In the genomic region with DNA sequence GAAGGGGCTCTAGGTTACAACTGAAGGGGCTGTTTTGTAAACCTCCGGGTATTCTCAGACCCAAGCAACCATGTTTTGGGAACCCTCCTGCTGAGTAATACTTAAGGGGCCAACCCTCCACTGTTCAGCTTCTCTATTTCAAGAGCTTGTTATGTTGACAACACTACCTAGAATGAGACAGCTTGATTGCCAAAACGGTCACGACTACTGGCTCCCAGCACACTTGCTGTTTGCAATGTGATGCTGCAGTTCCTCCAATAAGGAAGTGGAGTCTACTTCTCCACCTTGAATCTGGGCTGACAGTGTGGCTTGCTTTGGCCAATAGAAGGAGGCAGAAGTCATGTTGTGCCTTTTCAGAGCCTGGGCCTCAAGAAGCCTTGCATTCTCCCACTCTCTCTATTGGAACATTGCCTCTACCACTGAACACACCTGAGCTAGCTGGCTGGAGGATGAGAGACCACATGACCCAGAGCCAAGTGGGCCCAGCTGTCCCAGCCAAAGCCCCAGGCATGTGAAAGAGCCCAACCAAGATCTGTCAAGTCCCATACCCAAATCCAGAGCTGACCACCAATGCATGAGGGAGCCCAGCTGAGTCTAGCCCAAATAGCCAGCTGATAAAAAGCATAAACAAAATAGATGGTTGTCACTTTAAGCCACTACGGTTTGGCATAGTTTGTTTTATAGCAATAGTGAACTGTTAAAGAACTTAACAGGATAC, we compare ENCODE assay signal across 3 cellular contexts.
TF ChIP-seq lines count a peak whose summit lies in the region.

No MANE protein-coding gene starts in this region.

TF ChIP-seq in liver, 16 proteins besides CTCF, POLR2A, EP300 and RAD21:
- no peak for TF ChIP-seq FOXA2 (IDR thresholded peaks at IDR 0.05)
- TF ChIP-seq NR2F2 (IDR thresholded peaks at IDR 0.05): no peak
- TF ChIP-seq YY1 (IDR thresholded peaks at IDR 0.05): no peak
- TF ChIP-seq, protein P1, sequence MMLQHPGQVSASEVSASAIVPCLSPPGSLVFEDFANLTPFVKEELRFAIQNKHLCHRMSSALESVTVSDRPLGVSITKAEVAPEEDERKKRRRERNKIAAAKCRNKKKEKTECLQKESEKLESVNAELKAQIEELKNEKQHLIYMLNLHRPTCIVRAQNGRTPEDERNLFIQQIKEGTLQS (IDR thresholded peaks at IDR 0.05): no peak
- TF ChIP-seq JUND (IDR thresholded peaks at IDR 0.05): no peak
- TF ChIP-seq FOXA1 (IDR thresholded peaks at IDR 0.05): no peak
- TF ChIP-seq HNF4A (conservative IDR thresholded peaks at IDR 0.05): no peak
- no peak for TF ChIP-seq RXRA (IDR thresholded peaks at IDR 0.05)
- no peak for TF ChIP-seq HNF4G (IDR thresholded peaks at IDR 0.05)
- no peak for TF ChIP-seq SP1 (IDR thresholded peaks at IDR 0.05)
- no peak for TF ChIP-seq EGR1 (IDR thresholded peaks at IDR 0.05; ENCODE audit: low read depth in 2 of 2)
- TF ChIP-seq, protein P2, sequence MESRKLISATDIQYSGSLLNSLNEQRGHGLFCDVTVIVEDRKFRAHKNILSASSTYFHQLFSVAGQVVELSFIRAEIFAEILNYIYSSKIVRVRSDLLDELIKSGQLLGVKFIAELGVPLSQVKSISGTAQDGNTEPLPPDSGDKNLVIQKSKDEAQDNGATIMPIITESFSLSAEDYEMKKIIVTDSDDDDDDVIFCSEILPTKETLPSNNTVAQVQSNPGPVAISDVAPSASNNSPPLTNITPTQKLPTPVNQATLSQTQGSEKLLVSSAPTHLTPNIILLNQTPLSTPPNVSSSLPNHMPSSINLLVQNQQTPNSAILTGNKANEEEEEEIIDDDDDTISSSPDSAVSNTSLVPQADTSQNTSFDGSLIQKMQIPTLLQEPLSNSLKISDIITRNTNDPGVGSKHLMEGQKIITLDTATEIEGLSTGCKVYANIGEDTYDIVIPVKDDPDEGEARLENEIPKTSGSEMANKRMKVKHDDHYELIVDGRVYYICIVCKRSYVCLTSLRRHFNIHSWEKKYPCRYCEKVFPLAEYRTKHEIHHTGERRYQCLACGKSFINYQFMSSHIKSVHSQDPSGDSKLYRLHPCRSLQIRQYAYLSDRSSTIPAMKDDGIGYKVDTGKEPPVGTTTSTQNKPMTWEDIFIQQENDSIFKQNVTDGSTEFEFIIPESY (IDR thresholded peaks at IDR 0.05): no peak
- TF ChIP-seq TAF1 (conservative IDR thresholded peaks at IDR 0.05): no peak
- TF ChIP-seq, protein P3, sequence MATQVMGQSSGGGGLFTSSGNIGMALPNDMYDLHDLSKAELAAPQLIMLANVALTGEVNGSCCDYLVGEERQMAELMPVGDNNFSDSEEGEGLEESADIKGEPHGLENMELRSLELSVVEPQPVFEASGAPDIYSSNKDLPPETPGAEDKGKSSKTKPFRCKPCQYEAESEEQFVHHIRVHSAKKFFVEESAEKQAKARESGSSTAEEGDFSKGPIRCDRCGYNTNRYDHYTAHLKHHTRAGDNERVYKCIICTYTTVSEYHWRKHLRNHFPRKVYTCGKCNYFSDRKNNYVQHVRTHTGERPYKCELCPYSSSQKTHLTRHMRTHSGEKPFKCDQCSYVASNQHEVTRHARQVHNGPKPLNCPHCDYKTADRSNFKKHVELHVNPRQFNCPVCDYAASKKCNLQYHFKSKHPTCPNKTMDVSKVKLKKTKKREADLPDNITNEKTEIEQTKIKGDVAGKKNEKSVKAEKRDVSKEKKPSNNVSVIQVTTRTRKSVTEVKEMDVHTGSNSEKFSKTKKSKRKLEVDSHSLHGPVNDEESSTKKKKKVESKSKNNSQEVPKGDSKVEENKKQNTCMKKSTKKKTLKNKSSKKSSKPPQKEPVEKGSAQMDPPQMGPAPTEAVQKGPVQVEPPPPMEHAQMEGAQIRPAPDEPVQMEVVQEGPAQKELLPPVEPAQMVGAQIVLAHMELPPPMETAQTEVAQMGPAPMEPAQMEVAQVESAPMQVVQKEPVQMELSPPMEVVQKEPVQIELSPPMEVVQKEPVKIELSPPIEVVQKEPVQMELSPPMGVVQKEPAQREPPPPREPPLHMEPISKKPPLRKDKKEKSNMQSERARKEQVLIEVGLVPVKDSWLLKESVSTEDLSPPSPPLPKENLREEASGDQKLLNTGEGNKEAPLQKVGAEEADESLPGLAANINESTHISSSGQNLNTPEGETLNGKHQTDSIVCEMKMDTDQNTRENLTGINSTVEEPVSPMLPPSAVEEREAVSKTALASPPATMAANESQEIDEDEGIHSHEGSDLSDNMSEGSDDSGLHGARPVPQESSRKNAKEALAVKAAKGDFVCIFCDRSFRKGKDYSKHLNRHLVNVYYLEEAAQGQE (IDR thresholded peaks at IDR 0.05): no peak
- TF ChIP-seq GABPA (IDR thresholded peaks at IDR 0.05 in 1 of 2, conservative IDR thresholded peaks at IDR 0.05 in 1 of 2): no peak
- TF ChIP-seq, protein P4, sequence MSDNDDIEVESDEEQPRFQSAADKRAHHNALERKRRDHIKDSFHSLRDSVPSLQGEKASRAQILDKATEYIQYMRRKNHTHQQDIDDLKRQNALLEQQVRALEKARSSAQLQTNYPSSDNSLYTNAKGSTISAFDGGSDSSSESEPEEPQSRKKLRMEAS (IDR thresholded peaks at IDR 0.05): no peak

TF ChIP-seq in HepG2, 621 proteins besides CTCF, POLR2A, EP300 and RAD21:
- TF ChIP-seq EZH2 (conservative IDR thresholded peaks at IDR 0.05; ENCODE audit: low read depth, low read length): no peak

TF ChIP-seq in WTC11, 78 proteins besides CTCF, POLR2A, EP300 and RAD21:
- no peak for TF ChIP-seq CREB1 (CRISPR knock-in tag; IDR thresholded peaks at IDR 0.05)
- no peak for TF ChIP-seq ZNF263 (CRISPR knock-in tag; IDR thresholded peaks at IDR 0.05; ENCODE audit: low read depth)
- TF ChIP-seq, protein P5, sequence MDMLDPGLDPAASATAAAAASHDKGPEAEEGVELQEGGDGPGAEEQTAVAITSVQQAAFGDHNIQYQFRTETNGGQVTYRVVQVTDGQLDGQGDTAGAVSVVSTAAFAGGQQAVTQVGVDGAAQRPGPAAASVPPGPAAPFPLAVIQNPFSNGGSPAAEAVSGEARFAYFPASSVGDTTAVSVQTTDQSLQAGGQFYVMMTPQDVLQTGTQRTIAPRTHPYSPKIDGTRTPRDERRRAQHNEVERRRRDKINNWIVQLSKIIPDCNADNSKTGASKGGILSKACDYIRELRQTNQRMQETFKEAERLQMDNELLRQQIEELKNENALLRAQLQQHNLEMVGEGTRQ (CRISPR knock-in tag; IDR thresholded peaks at IDR 0.05): no peak
- TF ChIP-seq, protein P6, sequence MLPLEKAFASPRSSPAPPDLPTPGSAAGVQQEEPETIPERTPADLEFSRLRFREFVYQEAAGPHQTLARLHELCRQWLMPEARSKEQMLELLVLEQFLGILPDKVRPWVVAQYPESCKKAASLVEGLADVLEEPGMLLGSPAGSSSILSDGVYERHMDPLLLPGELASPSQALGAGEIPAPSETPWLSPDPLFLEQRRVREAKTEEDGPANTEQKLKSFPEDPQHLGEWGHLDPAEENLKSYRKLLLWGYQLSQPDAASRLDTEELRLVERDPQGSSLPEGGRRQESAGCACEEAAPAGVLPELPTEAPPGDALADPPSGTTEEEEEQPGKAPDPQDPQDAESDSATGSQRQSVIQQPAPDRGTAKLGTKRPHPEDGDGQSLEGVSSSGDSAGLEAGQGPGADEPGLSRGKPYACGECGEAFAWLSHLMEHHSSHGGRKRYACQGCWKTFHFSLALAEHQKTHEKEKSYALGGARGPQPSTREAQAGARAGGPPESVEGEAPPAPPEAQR (CRISPR knock-in tag; IDR thresholded peaks at IDR 0.05): no peak
- TF ChIP-seq TCF7 (CRISPR knock-in tag; IDR thresholded peaks at IDR 0.05; ENCODE audit: low read depth): no peak
- TF ChIP-seq, protein P7, sequence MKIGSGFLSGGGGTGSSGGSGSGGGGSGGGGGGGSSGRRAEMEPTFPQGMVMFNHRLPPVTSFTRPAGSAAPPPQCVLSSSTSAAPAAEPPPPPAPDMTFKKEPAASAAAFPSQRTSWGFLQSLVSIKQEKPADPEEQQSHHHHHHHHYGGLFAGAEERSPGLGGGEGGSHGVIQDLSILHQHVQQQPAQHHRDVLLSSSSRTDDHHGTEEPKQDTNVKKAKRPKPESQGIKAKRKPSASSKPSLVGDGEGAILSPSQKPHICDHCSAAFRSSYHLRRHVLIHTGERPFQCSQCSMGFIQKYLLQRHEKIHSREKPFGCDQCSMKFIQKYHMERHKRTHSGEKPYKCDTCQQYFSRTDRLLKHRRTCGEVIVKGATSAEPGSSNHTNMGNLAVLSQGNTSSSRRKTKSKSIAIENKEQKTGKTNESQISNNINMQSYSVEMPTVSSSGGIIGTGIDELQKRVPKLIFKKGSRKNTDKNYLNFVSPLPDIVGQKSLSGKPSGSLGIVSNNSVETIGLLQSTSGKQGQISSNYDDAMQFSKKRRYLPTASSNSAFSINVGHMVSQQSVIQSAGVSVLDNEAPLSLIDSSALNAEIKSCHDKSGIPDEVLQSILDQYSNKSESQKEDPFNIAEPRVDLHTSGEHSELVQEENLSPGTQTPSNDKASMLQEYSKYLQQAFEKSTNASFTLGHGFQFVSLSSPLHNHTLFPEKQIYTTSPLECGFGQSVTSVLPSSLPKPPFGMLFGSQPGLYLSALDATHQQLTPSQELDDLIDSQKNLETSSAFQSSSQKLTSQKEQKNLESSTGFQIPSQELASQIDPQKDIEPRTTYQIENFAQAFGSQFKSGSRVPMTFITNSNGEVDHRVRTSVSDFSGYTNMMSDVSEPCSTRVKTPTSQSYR (CRISPR knock-in tag; IDR thresholded peaks at IDR 0.05): no peak
